10 cellular contexts compared by ENCODE assay signal in the genomic region with DNA sequence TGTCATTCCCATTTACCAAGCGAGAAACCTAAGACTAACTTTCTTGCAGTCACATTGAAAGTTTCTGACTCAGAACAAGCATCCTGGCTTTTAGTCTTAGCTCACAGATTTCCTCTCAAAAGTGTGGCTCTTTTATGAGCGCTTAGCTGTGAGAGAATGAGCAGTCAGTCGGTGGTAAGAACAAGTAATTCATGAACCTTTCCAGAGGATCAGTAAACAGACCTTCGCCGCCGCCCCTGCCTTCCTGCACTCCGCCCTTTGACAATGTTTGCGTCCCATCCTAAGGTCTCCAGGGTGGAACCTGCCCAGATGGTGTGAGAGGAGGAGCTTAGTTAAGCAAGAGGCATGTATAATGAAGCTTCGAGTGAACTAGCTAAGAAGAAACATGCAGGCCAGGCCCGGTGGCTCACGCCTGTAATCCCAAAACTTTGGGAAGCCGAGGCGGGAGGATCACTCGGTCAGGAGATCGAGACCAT.
DNase-seq lines count a peak whose midpoint lies in the region; ATAC-seq and TF ChIP-seq lines count a peak whose summit lies in the region.
"Had no signal": no experiment of that assay in that cellular context is flagged by ENCODE, and none has a peak within 500 bp of the region (broad histone marks: within the 10 kb centered on the region; RNA-seq: fewer than 3 reads in every experiment).

No MANE protein-coding gene starts in this region.

- H3K36me3 Mint-ChIP-seq in Calu3 (ENCODE audit: insufficient read depth, unreplicated experiment) = no peaks in the 10 kb centered on the region

- no peaks in the 10 kb centered on the region for H3K4me1 ChIP-seq in BE2C
- H3K4me1 ChIP-seq: parathyroid adenoma had no signal

- no peaks in the 10 kb centered on the region for H3K36me3 ChIP-seq in BE2C

- CTCF ChIA-PET in Calu3 (lab: Charles Lee) = interaction anchor here (1.2 kb wide), 1 partner anchor 105 kb away, joined by 3 read pairs; no protein-coding TSS in a partner anchor

- ATAC-seq in GM19351 (IDR thresholded peaks at IDR 0.05; ENCODE audit: unreplicated experiment) (peak; percentile 91), HG03442 (IDR thresholded peaks at IDR 0.05; ENCODE audit: unreplicated experiment) (peak; percentile 92), left cardiac atrium (no peak)

- no peak overlapping the region for H3K4me3 Mint-ChIP-seq in Calu3 (ENCODE audit: low read depth, unreplicated experiment)

- TF ChIP-seq CTCF in foreskin fibroblast (IDR thresholded peaks at IDR 0.05; ENCODE audit: low read depth, low read length) (no peak), BE2C (IDR thresholded peaks at IDR 0.05; ENCODE audit: low read depth, low read length) (no peak), Calu3 (IDR thresholded peaks at IDR 0.05; ENCODE audit: unreplicated experiment) (no peak)

- BruUV-seq in Calu3 (replicated peaks; lab: Mats Ljungman, UMichigan) = no TSS peak

- H3K4me3 ChIP-seq in foreskin fibroblast (ENCODE audit: low read depth in 1 of 2, low read length in 2 of 2) (no peak overlapping the region), BE2C (ENCODE audit: low read depth, low read length) (no peak overlapping the region)

- no peaks in the 10 kb centered on the region for H3K27me3 Mint-ChIP-seq in Calu3 (ENCODE audit: unreplicated experiment)

- H3K9me3 ChIP-seq in BE2C = no peaks in the 10 kb centered on the region

- no peaks in the 10 kb centered on the region for H3K4me1 Mint-ChIP-seq in Calu3 (ENCODE audit: low read depth, unreplicated experiment)

- H3K27ac Mint-ChIP-seq in Calu3 (ENCODE audit: unreplicated experiment) = no peak overlapping the region

- DNase-seq in DMS153 treated with DMSO at 0.1 percent for 48 hours (lab: John Stamatoyannopoulos, UW; ENCODE audit: unreplicated experiment) (peak; percentile 77), foreskin fibroblast (peak; percentile 14 to 44), BE2C (no peak), Calu3 (no peak), left cardiac atrium (no peak), NCI-H1092 treated with DMSO at 0.1 percent for 48 hours (lab: John Stamatoyannopoulos, UW) (no peak)
- DNase-seq: GF-D8 had no signal

- no peaks in the 10 kb centered on the region for H3K9me3 Mint-ChIP-seq in Calu3 (ENCODE audit: low read depth, unreplicated experiment)

- intact Hi-C loops in Calu3 (cut with micrococcal nuclease; ENCODE audit: unreplicated experiment) = no loop called here
- intact Hi-C loops in left cardiac atrium (cut with DNase I) = no loop called here

- H3K27me3 ChIP-seq in BE2C = no peaks in the 10 kb centered on the region; the same call in 1 of the 2 replicates

Comparison
In these comparisons a context has a peak if more than half of its experiments do, and no peak if none do; other contexts are left out.
1. DNase-seq: peak in DMS153 treated with DMSO at 0.1 percent for 48 hours (single experiment) and foreskin fibroblast (2 of 2); none in BE2C (single experiment), Calu3 (single experiment), left cardiac atrium (single experiment) and NCI-H1092 treated with DMSO at 0.1 percent for 48 hours (single experiment).
2. ATAC-seq: peak in GM19351 (single experiment) and HG03442 (single experiment); none in left cardiac atrium (0 of 2).